ENCODE assay signal across 20 cellular contexts in the genomic region with DNA sequence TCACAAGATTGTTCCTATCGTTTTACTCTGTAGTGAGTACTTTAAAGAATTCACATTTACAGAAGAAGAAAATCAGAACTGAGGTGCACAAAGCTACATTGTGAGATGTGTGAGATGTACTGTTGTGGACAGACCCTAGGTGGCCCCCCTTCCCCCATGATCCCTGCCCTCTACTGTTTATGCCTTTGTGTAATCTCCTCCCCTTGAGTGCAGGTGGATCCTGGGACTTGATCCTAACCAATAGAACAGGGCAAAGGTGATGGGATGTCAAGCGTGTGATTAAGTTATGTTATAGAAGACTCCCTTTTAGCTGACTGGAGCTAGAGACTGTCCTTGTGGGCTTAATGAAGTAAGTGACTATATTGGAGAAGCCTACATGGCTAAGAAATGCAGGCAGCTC.
DNase-seq lines count a peak whose midpoint lies in the region; ATAC-seq and TF ChIP-seq lines count a peak whose summit lies in the region.
"Had no signal": no experiment of that assay in that cellular context is flagged by ENCODE, and none has a peak within 500 bp of the region (broad histone marks: within the 10 kb centered on the region; RNA-seq: fewer than 3 reads in every experiment).

No MANE protein-coding gene starts in this region.

- H3K4me2 ChIP-seq in GM23338 (no peak overlapping the region), Loucy (ENCODE audit: low read depth, low read length, poor library complexity, severe bottlenecking) (no peak overlapping the region)
- H3K4me2 ChIP-seq: PC-9 had no signal

- H3F3A ChIP-seq in GM23338 (replicated peaks; ENCODE audit: low read depth): no peaks in the 10 kb centered on the region
- no peaks in the 10 kb centered on the region for H3F3A ChIP-seq in Loucy (ENCODE audit: low read depth)

- peak overlapping the region; percentile 31 for H3K9ac ChIP-seq in Loucy (ENCODE audit: low read depth, low read length, poor library complexity, severe bottlenecking)

- TF ChIP-seq CTCF in GM23338 (conservative IDR thresholded peaks at IDR 0.05; ENCODE audit: low read depth in 2 of 2): peak in 1 of 2 experiments; percentile 40; a peak in 3 of 4 replicates
- peak; percentile 56 for TF ChIP-seq CTCF in Loucy (conservative IDR thresholded peaks at IDR 0.05; ENCODE audit: low read length)
- TF ChIP-seq CTCF in WERI-Rb-1 (IDR thresholded peaks at IDR 0.05; ENCODE audit: low read depth, low read length): peak; percentile 33; the same call in 1 of the 2 replicates
- TF ChIP-seq CTCF in neural crest cell (conservative IDR thresholded peaks at IDR 0.05): no peak

- H3K36me3 ChIP-seq in GM23338 (ENCODE audit: insufficient read depth) (no peaks in the 10 kb centered on the region), Loucy (ENCODE audit: insufficient read depth, low read length) (no peaks in the 10 kb centered on the region), WERI-Rb-1 (no peaks in the 10 kb centered on the region), SJCRH30 (no peaks in the 10 kb centered on the region)

- H3K4me1 ChIP-seq in GM23338 (ENCODE audit: insufficient read depth) (no peaks in the 10 kb centered on the region; the same call in 1 of the 2 replicates), Loucy (ENCODE audit: insufficient read depth, low read length, poor library complexity, severe bottlenecking) (peaks cover 63% of the 10 kb centered on the region), SJCRH30 (no peaks in the 10 kb centered on the region)

- DNase-seq in GM23338 (ENCODE audit: low spot score) (no peak), WERI-Rb-1 (no peak), neural crest cell (ENCODE audit: low read depth, low spot score) (no peak), SJCRH30 (no peak), nucleus accumbens (lab: John Stamatoyannopoulos, UW) (no peak), middle frontal gyrus (ENCODE audit: extremely low spot score, low spot score) (no peak)
- DNase-seq: GDM1, NCI-H1092 treated with DMSO at 0.1 percent for 48 hours, NCI-H1436 treated with DMSO at 0.1 percent for 48 hours, NCI-H2029 treated with DMSO at 0.1 percent for 48 hours, NCI-H2171, NCI-H345, NCI-H524 treated with DMSO at 0.1 percent for 48 hours, PC-9, SHP77 treated with DMSO at 0.1 percent for 48 hours had no signal

- 0 out of 2 replicates have a peak overlapping the region, but pooled peaks have one; percentile 19 for H2AFZ ChIP-seq in GM23338
- peak overlapping the region; percentile 35 for H2AFZ ChIP-seq in Loucy (ENCODE audit: low read length)
- H2AFZ ChIP-seq: PC-9 had no signal

- no peak overlapping the region for H3K4me3 Mint-ChIP-seq in GM23338
- H3K4me3 Mint-ChIP-seq in neural crest cell: peak overlapping the region; percentile 3
- H3K4me3 Mint-ChIP-seq: B cell, CD14-positive monocyte had no signal

- H3K9me2 ChIP-seq in GM23338 (ENCODE audit: insufficient read depth) (no peaks in the 10 kb centered on the region), Loucy (replicated peaks; ENCODE audit: low read depth, low read length) (no peaks in the 10 kb centered on the region)

- peaks cover 4% of the 10 kb centered on the region; the same call in 2 of the 3 replicates for H3K4me1 Mint-ChIP-seq in GM23338
- peaks cover 35% of the 10 kb centered on the region for H3K4me1 Mint-ChIP-seq in neural crest cell
- H3K4me1 Mint-ChIP-seq: B cell, CD14-positive monocyte had no signal

- H3K36me3 Mint-ChIP-seq in GM23338 (ENCODE audit: low read depth) (no peaks in the 10 kb centered on the region), neural crest cell (ENCODE audit: low read depth) (no peaks in the 10 kb centered on the region)
- H3K36me3 Mint-ChIP-seq: CD14-positive monocyte had no signal

- no peaks in the 10 kb centered on the region for H3K79me2 ChIP-seq in GM23338 (replicated peaks; ENCODE audit: insufficient read depth)
- no peaks in the 10 kb centered on the region for H3K79me2 ChIP-seq in Loucy (ENCODE audit: insufficient read depth, low read length)

- no peaks in the 10 kb centered on the region for H4K20me1 ChIP-seq in GM23338 (replicated peaks; ENCODE audit: insufficient read depth)
- H4K20me1 ChIP-seq in Loucy (ENCODE audit: insufficient read depth, low read length, poor library complexity, severe bottlenecking): no peaks in the 10 kb centered on the region

- ATAC-seq in GM23338 (peak; percentile 79), GM18517 (IDR thresholded peaks at IDR 0.05; ENCODE audit: unreplicated experiment) (no peak)

- H3K9me3 Mint-ChIP-seq in GM23338 (no peaks in the 10 kb centered on the region), neural crest cell (no peaks in the 10 kb centered on the region)
- H3K9me3 Mint-ChIP-seq: CD14-positive monocyte had no signal

- H3K27ac ChIP-seq in GM23338 (ENCODE audit: low read depth) (no peak overlapping the region), WERI-Rb-1 (no peak overlapping the region), SJCRH30 (no peak overlapping the region)
- H3K27ac ChIP-seq: PC-9, RWPE1 had no signal

- no peaks in the 10 kb centered on the region for H3K27me3 ChIP-seq in GM23338 (ENCODE audit: insufficient read depth)
- H3K27me3 ChIP-seq in Loucy (ENCODE audit: insufficient read depth, low read length, poor library complexity, severe bottlenecking): no peaks in the 10 kb centered on the region
- H3K27me3 ChIP-seq in WERI-Rb-1 (ENCODE audit: insufficient read depth, low read depth, severe bottlenecking): peaks cover 3% of the 10 kb centered on the region
- no peaks in the 10 kb centered on the region for H3K27me3 ChIP-seq in SJCRH30

- H3K4me3 ChIP-seq in GM23338 (no peak overlapping the region), Loucy (ENCODE audit: low read length, poor library complexity, severe bottlenecking) (no peak overlapping the region), WERI-Rb-1 (ENCODE audit: low read depth, low read length) (no peak overlapping the region), SJCRH30 (no peak overlapping the region)
- H3K4me3 ChIP-seq: PC-9 had no signal

- H3K27me3 Mint-ChIP-seq in GM23338 (ENCODE audit: insufficient read depth, low read depth, poor library complexity) (peaks cover 3% of the 10 kb centered on the region), neural crest cell (ENCODE audit: low read depth) (no peaks in the 10 kb centered on the region)

- H3K27ac Mint-ChIP-seq in GM23338 (no peak overlapping the region), neural crest cell (ENCODE audit: unreplicated experiment) (no peak overlapping the region)
- H3K27ac Mint-ChIP-seq: B cell, CD14-positive monocyte had no signal

- H3K9me3 ChIP-seq in Loucy (ENCODE audit: insufficient read depth, low read depth, low read length) (no peaks in the 10 kb centered on the region), WERI-Rb-1 (ENCODE audit: severe bottlenecking) (no peaks in the 10 kb centered on the region), SJCRH30 (replicated peaks) (no peaks in the 10 kb centered on the region)

TF ChIP-seq in GM23338, 12 proteins besides CTCF, POLR2A, EP300 and RAD21 (continues in another document):
- TF ChIP-seq EZH2phosphoT487 (IDR thresholded peaks at IDR 0.05; ENCODE audit: unreplicated experiment) (no peak), NANOG (IDR thresholded peaks at IDR 0.05; ENCODE audit: borderline replicate concordance) (no peak), CREB1 (CRISPR knock-in tag; IDR thresholded peaks at IDR 0.05; ENCODE audit: low read depth) (no peak), ZNF114 (CRISPR knock-in tag; IDR thresholded peaks at IDR 0.05) (no peak), JUNB (IDR thresholded peaks at IDR 0.05; ENCODE audit: unreplicated experiment) (no peak), STAT1 (IDR thresholded peaks at IDR 0.05; ENCODE audit: unreplicated experiment) (no peak), POLR2AphosphoS5 (IDR thresholded peaks at IDR 0.05; ENCODE audit: low read depth) (no peak), EZH2 (IDR thresholded peaks at IDR 0.05; ENCODE audit: low read depth, unreplicated experiment) (no peak), ZNF331 (CRISPR knock-in tag; IDR thresholded peaks at IDR 0.05; ENCODE audit: low read depth) (no peak)
- TF ChIP-seq, protein P1, sequence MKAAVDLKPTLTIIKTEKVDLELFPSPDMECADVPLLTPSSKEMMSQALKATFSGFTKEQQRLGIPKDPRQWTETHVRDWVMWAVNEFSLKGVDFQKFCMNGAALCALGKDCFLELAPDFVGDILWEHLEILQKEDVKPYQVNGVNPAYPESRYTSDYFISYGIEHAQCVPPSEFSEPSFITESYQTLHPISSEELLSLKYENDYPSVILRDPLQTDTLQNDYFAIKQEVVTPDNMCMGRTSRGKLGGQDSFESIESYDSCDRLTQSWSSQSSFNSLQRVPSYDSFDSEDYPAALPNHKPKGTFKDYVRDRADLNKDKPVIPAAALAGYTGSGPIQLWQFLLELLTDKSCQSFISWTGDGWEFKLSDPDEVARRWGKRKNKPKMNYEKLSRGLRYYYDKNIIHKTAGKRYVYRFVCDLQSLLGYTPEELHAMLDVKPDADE (IDR thresholded peaks at IDR 0.05): no peak
- TF ChIP-seq, protein P2, sequence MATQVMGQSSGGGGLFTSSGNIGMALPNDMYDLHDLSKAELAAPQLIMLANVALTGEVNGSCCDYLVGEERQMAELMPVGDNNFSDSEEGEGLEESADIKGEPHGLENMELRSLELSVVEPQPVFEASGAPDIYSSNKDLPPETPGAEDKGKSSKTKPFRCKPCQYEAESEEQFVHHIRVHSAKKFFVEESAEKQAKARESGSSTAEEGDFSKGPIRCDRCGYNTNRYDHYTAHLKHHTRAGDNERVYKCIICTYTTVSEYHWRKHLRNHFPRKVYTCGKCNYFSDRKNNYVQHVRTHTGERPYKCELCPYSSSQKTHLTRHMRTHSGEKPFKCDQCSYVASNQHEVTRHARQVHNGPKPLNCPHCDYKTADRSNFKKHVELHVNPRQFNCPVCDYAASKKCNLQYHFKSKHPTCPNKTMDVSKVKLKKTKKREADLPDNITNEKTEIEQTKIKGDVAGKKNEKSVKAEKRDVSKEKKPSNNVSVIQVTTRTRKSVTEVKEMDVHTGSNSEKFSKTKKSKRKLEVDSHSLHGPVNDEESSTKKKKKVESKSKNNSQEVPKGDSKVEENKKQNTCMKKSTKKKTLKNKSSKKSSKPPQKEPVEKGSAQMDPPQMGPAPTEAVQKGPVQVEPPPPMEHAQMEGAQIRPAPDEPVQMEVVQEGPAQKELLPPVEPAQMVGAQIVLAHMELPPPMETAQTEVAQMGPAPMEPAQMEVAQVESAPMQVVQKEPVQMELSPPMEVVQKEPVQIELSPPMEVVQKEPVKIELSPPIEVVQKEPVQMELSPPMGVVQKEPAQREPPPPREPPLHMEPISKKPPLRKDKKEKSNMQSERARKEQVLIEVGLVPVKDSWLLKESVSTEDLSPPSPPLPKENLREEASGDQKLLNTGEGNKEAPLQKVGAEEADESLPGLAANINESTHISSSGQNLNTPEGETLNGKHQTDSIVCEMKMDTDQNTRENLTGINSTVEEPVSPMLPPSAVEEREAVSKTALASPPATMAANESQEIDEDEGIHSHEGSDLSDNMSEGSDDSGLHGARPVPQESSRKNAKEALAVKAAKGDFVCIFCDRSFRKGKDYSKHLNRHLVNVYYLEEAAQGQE (IDR thresholded peaks at IDR 0.05; ENCODE audit: unreplicated experiment): no peak
